In the genomic region with DNA sequence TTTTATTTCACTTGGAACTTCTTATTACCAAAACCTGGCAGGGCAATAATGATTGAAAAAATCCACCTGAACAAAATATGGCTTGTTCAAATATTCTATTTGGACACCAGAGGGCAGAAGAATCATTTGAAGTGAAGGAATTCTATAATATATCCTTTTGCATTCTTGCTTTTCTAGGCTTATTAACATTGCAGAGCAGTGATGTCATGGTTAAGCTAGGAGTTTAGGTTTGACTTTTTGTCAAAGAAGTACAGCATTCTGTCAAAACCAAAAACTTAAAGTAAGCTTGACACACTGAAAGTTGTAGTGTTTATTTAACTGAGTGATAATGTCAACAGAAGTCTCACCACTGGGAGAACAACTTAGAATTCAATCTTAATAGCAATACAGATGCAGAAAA, we compare ENCODE assay signal across 8 cellular contexts.
DNase-seq lines count a peak whose midpoint lies in the region; ATAC-seq, FAIRE-seq and TF ChIP-seq lines count a peak whose summit lies in the region.

No MANE protein-coding gene starts in this region.

- TF ChIP-seq POLR2A in GM12891 (IDR thresholded peaks at IDR 0.05; ENCODE audit: low read depth, low read length), result no peak

- in situ Hi-C loops in astrocyte of the spinal cord (cut with HindIII; ENCODE audit: low sequenced_read_pairs), result no loop called here

- TF ChIP-seq CTCF in C4-2B (conservative IDR thresholded peaks at IDR 0.05) (peak; percentile 87), astrocyte of the spinal cord (IDR thresholded peaks at IDR 0.05; ENCODE audit: low read depth, low read length) (peak; percentile 37)

- peak; percentile 65 for ATAC-seq in GM19351 (IDR thresholded peaks at IDR 0.05; ENCODE audit: unreplicated experiment)

- no peak overlapping the region for H3K4me3 ChIP-seq in astrocyte of the spinal cord (ENCODE audit: low read depth, low read length)

- no peak overlapping the region for H3K27ac ChIP-seq in C4-2B

- intact Hi-C loops in posterior cingulate gyrus (cut with DNase I), result loop anchor here (5.0 kb wide), 1 partner anchor 821 kb away; no protein-coding TSS in a partner anchor

- FAIRE-seq in GM12891 (lab: Jason Lieb, UNC), result no peak

- DNase-seq in MV-4-11 (lab: John Stamatoyannopoulos, UW) (peak; percentile 18), astrocyte of the spinal cord (ENCODE audit: low read depth, low spot score) (peak; percentile 71), lung microvascular endothelial cell (ENCODE audit: low read depth in 2 of 2) (peak; percentile 31 to 63), HK-2 (ENCODE audit: unreplicated experiment) (no peak), posterior cingulate gyrus (no peak), GM12891 (ENCODE audit: insufficient read length, low spot score) (no peak)

TF ChIP-seq in GM12891, 5 proteins besides CTCF, POLR2A, EP300 and RAD21:
- TF ChIP-seq SPI1 (IDR thresholded peaks at IDR 0.05; ENCODE audit: low read depth, low read length), result no peak

Comparison
In these comparisons a context has a peak if more than half of its experiments do, and no peak if none do; other contexts are left out.
1. DNase-seq: peak in MV-4-11 (single experiment), astrocyte of the spinal cord (single experiment) and lung microvascular endothelial cell (2 of 2); none in HK-2 (single experiment), posterior cingulate gyrus (0 of 10) and GM12891 (single experiment).